ENCODE assay signal across 20 cellular contexts in the genomic region with DNA sequence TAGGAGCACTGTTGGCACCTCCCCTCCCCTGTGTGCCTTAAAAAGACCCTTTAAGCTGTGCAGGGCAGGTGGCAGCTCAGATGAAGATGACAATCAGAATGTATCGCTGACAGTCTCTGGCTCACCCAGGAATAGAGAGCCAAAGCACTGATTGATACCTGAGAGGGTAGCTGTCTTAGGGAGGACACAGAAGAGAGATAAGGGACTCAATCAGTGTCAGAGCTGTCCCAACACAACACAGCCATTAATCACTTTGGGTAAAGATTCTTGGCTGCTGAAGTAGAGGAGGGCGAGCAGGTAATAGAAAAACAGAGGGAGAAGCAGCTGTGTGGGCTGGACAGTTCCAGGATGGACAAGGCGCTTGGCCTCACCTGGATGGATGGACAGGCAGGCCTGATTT.
A peak's percentile ranks its signal among the peaks of the same experiment; 100 is the strongest.
DNase-seq lines count a peak whose midpoint lies in the region; ATAC-seq and TF ChIP-seq lines count a peak whose summit lies in the region.
"Had no signal": no experiment of that assay in that cellular context is flagged by ENCODE, and none has a peak within 500 bp of the region (broad histone marks: within the 10 kb centered on the region; RNA-seq: fewer than 3 reads in every experiment).

No MANE protein-coding gene starts in this region.

- TF ChIP-seq EP300 in stomach (IDR thresholded peaks at IDR 0.05) = no peak

- H4K20me1 ChIP-seq in GM23338 (replicated peaks; ENCODE audit: insufficient read depth) = no peaks in the 10 kb centered on the region
- H4K20me1 ChIP-seq: BLaER1 had no signal

- no peak overlapping the region for H3K4me2 ChIP-seq in GM23338
- H3K4me2 ChIP-seq: BLaER1 had no signal

- no peak for TF ChIP-seq CTCF in GM23338 (conservative IDR thresholded peaks at IDR 0.05; ENCODE audit: low read depth in 2 of 2)
- TF ChIP-seq CTCF in VCaP (conservative IDR thresholded peaks at IDR 0.05) = no peak
- no peak for TF ChIP-seq CTCF in lower lobe of right lung (IDR thresholded peaks at IDR 0.05)
- TF ChIP-seq CTCF in stomach (IDR thresholded peaks at IDR 0.05) = no peak
- no peak for TF ChIP-seq CTCF in CD14-positive monocyte (IDR thresholded peaks at IDR 0.05)

- H3K36me3 ChIP-seq in GM23338 (ENCODE audit: insufficient read depth) (no peaks in the 10 kb centered on the region), lower lobe of right lung (no peaks in the 10 kb centered on the region), stomach (no peaks in the 10 kb centered on the region)
- H3K36me3 ChIP-seq: BLaER1 had no signal

- peaks cover 9% of the 10 kb centered on the region for H3K4me1 Mint-ChIP-seq in GM23338
- H3K4me1 Mint-ChIP-seq in CD14-positive monocyte = peaks cover 4% of the 10 kb centered on the region
- H3K4me1 Mint-ChIP-seq: B cell; CD8-positive, alpha-beta memory T cell had no signal

- H3K27me3 Mint-ChIP-seq in GM23338 (ENCODE audit: insufficient read depth, low read depth, poor library complexity) (peaks cover 7% of the 10 kb centered on the region), CD14-positive monocyte (ENCODE audit: low read depth in 3 of 3) (peaks cover 0 to 4% (median 2%) of the 10 kb centered on the region in 3 donors)

- H3K9me3 Mint-ChIP-seq in GM23338 = no peaks in the 10 kb centered on the region
- peaks cover 0 to 4% (median 0%) of the 10 kb centered on the region in 7 donors for H3K9me3 Mint-ChIP-seq in CD14-positive monocyte
- H3K9me3 Mint-ChIP-seq: CD4-positive, alpha-beta T cell; CD8-positive, alpha-beta memory T cell had no signal

- no peaks in the 10 kb centered on the region for H3F3A ChIP-seq in GM23338 (replicated peaks; ENCODE audit: low read depth)

- intact Hi-C loops in lower lobe of right lung (cut with DNase I) = no loop called here
- intact Hi-C loops in stomach (cut with DNase I; ENCODE audit: low total_unique reads) = no loop called here
- intact Hi-C loops in CD14-positive monocyte (cut with micrococcal nuclease) = no loop called here

- H3K4me3 Mint-ChIP-seq in GM23338 (no peak overlapping the region), CD14-positive monocyte (no peak overlapping the region)
- H3K4me3 Mint-ChIP-seq: B cell; CD4-positive, alpha-beta T cell; CD8-positive, alpha-beta memory T cell had no signal

- H3K27ac Mint-ChIP-seq in GM23338 (no peak overlapping the region), CD14-positive monocyte (no peak overlapping the region)
- H3K27ac Mint-ChIP-seq: B cell; CD4-positive, alpha-beta T cell; CD8-positive, alpha-beta memory T cell had no signal

- WGBS in stomach, 5 donors = 91 to 95% (median 93%) methylated on average over 3 of the region's 3 CpGs

- no peak for TF ChIP-seq POLR2A in stomach (IDR thresholded peaks at IDR 0.05)

- H3K36me3 Mint-ChIP-seq in GM23338 (ENCODE audit: low read depth) (no peaks in the 10 kb centered on the region), CD14-positive monocyte (no peaks in the 10 kb centered on the region)
- H3K36me3 Mint-ChIP-seq: CD8-positive, alpha-beta memory T cell had no signal

- ATAC-seq in GM23338 (no peak), lower lobe of right lung (no peak), GM19023 (IDR thresholded peaks at IDR 0.05; ENCODE audit: unreplicated experiment) (no peak), HG02884 (IDR thresholded peaks at IDR 0.05; ENCODE audit: unreplicated experiment) (no peak)
- ATAC-seq: GM12878 had no signal

- no peaks in the 10 kb centered on the region for H3K9me3 ChIP-seq in lower lobe of right lung
- H3K9me3 ChIP-seq in stomach = no peaks in the 10 kb centered on the region
- H3K9me3 ChIP-seq: BLaER1 had no signal

- H3K4me3 ChIP-seq in GM23338 (no peak overlapping the region), lower lobe of right lung (no peak overlapping the region), stomach (no peak overlapping the region)
- H3K4me3 ChIP-seq: BLaER1, GM12878 had no signal

- no peaks in the 10 kb centered on the region; the same call in 1 of the 2 replicates for H3K9me2 ChIP-seq in GM23338 (ENCODE audit: insufficient read depth)

- H3K27ac ChIP-seq in GM23338 (ENCODE audit: low read depth) (no peak overlapping the region), VCaP (peak overlapping the region; percentile 40; the same call in 1 of the 2 replicates), lower lobe of right lung (peak overlapping the region; percentile 73), stomach (peak overlapping the region in 4 of 5 donors; percentile 14 to 76 (median 58))
- H3K27ac ChIP-seq: BLaER1, C4-2B had no signal

- DNase-seq in GM23338 (ENCODE audit: low spot score) (no peak), lower lobe of right lung (no peak), stomach (no peak), CD14-positive monocyte (ENCODE audit: low spot score) (no peak), GM19240 (ENCODE audit: insufficient read length, low spot score) (no peak)
- DNase-seq: CD4-positive, alpha-beta T cell; CD8-positive, alpha-beta memory T cell; DMS 273 treated with DMSO at 0.1 percent for 48 hours; DMS79; EL; GDM1; H7; HCEC 1CT had no signal

- H2AFZ ChIP-seq in GM23338 = 0 out of 2 replicates have a peak overlapping the region, but pooled peaks have one; percentile 23

- H3K4me1 ChIP-seq in GM23338 (ENCODE audit: insufficient read depth) (no peaks in the 10 kb centered on the region), lower lobe of right lung (peaks cover 10% of the 10 kb centered on the region), stomach (peaks cover 0 to 42% (median 18%) of the 10 kb centered on the region in 4 donors)

- H3K79me2 ChIP-seq in GM23338 (replicated peaks; ENCODE audit: insufficient read depth) = no peaks in the 10 kb centered on the region

- H3K27me3 ChIP-seq in GM23338 (ENCODE audit: insufficient read depth) (no peaks in the 10 kb centered on the region), lower lobe of right lung (ENCODE audit: low read depth) (no peaks in the 10 kb centered on the region), stomach (no peaks in the 10 kb centered on the region)
- H3K27me3 ChIP-seq: BLaER1 had no signal

TF ChIP-seq in GM23338, 12 proteins besides CTCF, POLR2A, EP300 and RAD21 (continues in another document):
- TF ChIP-seq, protein P1, sequence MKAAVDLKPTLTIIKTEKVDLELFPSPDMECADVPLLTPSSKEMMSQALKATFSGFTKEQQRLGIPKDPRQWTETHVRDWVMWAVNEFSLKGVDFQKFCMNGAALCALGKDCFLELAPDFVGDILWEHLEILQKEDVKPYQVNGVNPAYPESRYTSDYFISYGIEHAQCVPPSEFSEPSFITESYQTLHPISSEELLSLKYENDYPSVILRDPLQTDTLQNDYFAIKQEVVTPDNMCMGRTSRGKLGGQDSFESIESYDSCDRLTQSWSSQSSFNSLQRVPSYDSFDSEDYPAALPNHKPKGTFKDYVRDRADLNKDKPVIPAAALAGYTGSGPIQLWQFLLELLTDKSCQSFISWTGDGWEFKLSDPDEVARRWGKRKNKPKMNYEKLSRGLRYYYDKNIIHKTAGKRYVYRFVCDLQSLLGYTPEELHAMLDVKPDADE (IDR thresholded peaks at IDR 0.05) = no peak
